Comparison of ENCODE assay signal across 1 cellular context in genomic region chr4:79353075-79353474, GRCh38.
TF ChIP-seq lines count a peak whose summit lies in the region.

No MANE protein-coding gene starts in this region.

TF ChIP-seq in H1, 55 proteins besides CTCF, POLR2A, EP300 and RAD21 (continued from another document):
- TF ChIP-seq ATF2 (IDR thresholded peaks at IDR 0.05; ENCODE audit: low read length) (no peak), CBX8 (IDR thresholded peaks at IDR 0.05; ENCODE audit: borderline replicate concordance, low read depth, low read length) (no peak), CEBPB (IDR thresholded peaks at IDR 0.05; ENCODE audit: low read depth, low read length) (no peak), YY1 (IDR thresholded peaks at IDR 0.05; ENCODE audit: low read depth, low read length) (no peak), CBX5 (IDR thresholded peaks at IDR 0.05; ENCODE audit: low read depth, low read length) (no peak)
